Comparison of ENCODE assay signal across 29 cellular contexts in genomic region chr14:42172304-42172703, GRCh38.
"Had no signal": no experiment of that assay in that cellular context is flagged by ENCODE, and none has a peak within 500 bp of the region (broad histone marks: within the 10 kb centered on the region; RNA-seq: fewer than 3 reads in every experiment).

No MANE protein-coding gene starts in this region.

- H3K27ac Mint-ChIP-seq: dendritic cell treated with granulocyte-macrophage colony-stimulating factor and Interleukin-4, amounts not matched to agents 40 ng/mL and 50 ng/mL, for 4 days; effector memory CD8-positive, alpha-beta T cell; endodermal cell had no signal

- H3K9me3 ChIP-seq: colonic mucosa, esophagus squamous epithelium, gastrocnemius medialis, gastroesophageal sphincter had no signal

- FAIRE-seq: colon, endometrium, endothelial cell of umbilical vein, frontal cortex had no signal

- H3K27me3 ChIP-seq: colonic mucosa, dorsolateral prefrontal cortex, esophagus muscularis mucosa, esophagus squamous epithelium, foreskin keratinocyte, gastrocnemius medialis, gastroesophageal sphincter, heart left ventricle, heart right ventricle had no signal

- DNase-seq: colonic mucosa; cortex of kidney; dermis blood vessel endothelial cell; dorsolateral prefrontal cortex; effector CD4-positive, alpha-beta T cell; effector CD8-positive, alpha-beta T cell; effector memory CD4-positive, alpha-beta T cell; effector memory CD8-positive, alpha-beta T cell; endodermal cell; erythroblast; esophagus squamous epithelium; foreskin fibroblast; foreskin keratinocyte; foreskin melanocyte; gastrocnemius medialis; glutamatergic neuron; head of caudate nucleus; heart left ventricle; heart right ventricle had no signal

- H3K27ac ChIP-seq: colonic mucosa, coronary artery, dorsolateral prefrontal cortex, epithelial cell of prostate, esophagus muscularis mucosa, esophagus squamous epithelium, foreskin keratinocyte, gastrocnemius medialis, gastroesophageal sphincter, heart left ventricle, heart right ventricle had no signal

- H3K4me3 ChIP-seq: colonic mucosa, coronary artery, dorsolateral prefrontal cortex, esophagus muscularis mucosa, esophagus squamous epithelium, gastrocnemius medialis, gastroesophageal sphincter, heart left ventricle, heart right ventricle had no signal

- H3K36me3 ChIP-seq: colonic mucosa, esophagus muscularis mucosa, esophagus squamous epithelium, gastrocnemius medialis, gastroesophageal sphincter, heart left ventricle, heart right ventricle had no signal

- H3K4me3 Mint-ChIP-seq: dendritic cell treated with granulocyte-macrophage colony-stimulating factor and Interleukin-4, amounts not matched to agents 40 ng/mL and 50 ng/mL, for 4 days; effector memory CD8-positive, alpha-beta T cell; endodermal cell had no signal

- H3K4me1 Mint-ChIP-seq: endodermal cell had no signal

- H3K27me3 Mint-ChIP-seq: dendritic cell treated with granulocyte-macrophage colony-stimulating factor and Interleukin-4, amounts not matched to agents 40 ng/mL and 50 ng/mL, for 4 days; effector memory CD8-positive, alpha-beta T cell had no signal

- ATAC-seq: effector memory CD8-positive, alpha-beta T cell; esophagus mucosa; foreskin keratinocyte; gastrocnemius medialis; gastroesophageal sphincter; heart left ventricle; heart right ventricle had no signal

- H3K4me1 ChIP-seq: colonic mucosa, esophagus muscularis mucosa, esophagus squamous epithelium, gastrocnemius medialis, gastroesophageal sphincter, heart left ventricle, heart right ventricle had no signal
